Comparison of ENCODE assay signal across 22 cellular contexts in the genomic region with DNA sequence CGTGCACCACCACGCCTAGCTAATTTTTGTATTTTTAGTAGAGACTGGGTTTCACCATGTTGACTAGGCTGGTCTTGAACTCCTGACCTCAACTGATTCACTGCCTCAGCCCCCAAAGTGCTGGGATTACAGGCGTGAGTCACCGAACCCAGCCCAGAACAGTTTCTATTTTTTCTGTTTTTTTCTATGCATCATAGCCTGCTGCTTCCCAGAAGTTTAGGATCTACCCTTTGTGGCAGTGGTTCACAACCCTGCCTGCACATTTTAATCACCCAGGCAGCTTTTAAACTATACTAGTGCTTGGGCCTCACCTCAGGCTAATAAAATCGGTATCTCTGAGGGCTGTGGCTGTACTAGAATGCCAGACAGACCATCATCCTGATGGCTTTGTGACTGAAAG. TPM values are rescaled to one million over a fixed set of nuclear protein-coding genes. Genes with fewer than 3 reads are reported as not detected.
A peak's percentile ranks its signal among the peaks of the same experiment; 100 is the strongest.
DNase-seq lines count a peak whose midpoint lies in the region; ATAC-seq and TF ChIP-seq lines count a peak whose summit lies in the region.
"Had no signal": no experiment of that assay in that cellular context is flagged by ENCODE, and none has a peak within 500 bp of the region (broad histone marks: within the 10 kb centered on the region; RNA-seq: fewer than 3 reads in every experiment).

No MANE protein-coding gene starts in this region.

- TF ChIP-seq POLR2A in prostate gland (IDR thresholded peaks at IDR 0.05), result no peak

- no peak overlapping the region for H3K4me3 ChIP-seq in prostate gland
- H3K4me3 ChIP-seq: psoas muscle, upper lobe of right lung had no signal

- H3K27ac ChIP-seq in prostate gland, result no peak overlapping the region
- H3K27ac ChIP-seq: psoas muscle, upper lobe of right lung had no signal

- DNase-seq in GM04504 (ENCODE audit: low read depth) (peak; percentile 11), RPMI7951 (ENCODE audit: low read depth) (peak; percentile 30), renal cortical epithelial cell (ENCODE audit: low read depth) (peak; percentile 39), T-helper 1 cell (no peak), prostate gland (ENCODE audit: low spot score) (no peak)
- no peak for DNase-seq in activated CD4-positive, alpha-beta T cell treated with anti-CD3 and anti-CD28 coated beads, Interleukin-2, amount 50 U/mL, for 48 hours
- DNase-seq: activated CD4-positive, CD25-positive, alpha-beta regulatory T cell treated with anti-CD3 and anti-CD28 coated beads, Interleukin-2, amount 50 U/mL, for 72 hours; activated naive CD4-positive, alpha-beta T cell treated with Interleukin-2 at 50 U/mL for 16 hours; CD4-positive, alpha-beta memory T cell; DMS79 treated with DMSO at 0.1 percent for 48 hours; GOT3; KG1; NCI-H146; NCI-H2227 treated with DMSO at 0.1 percent for 48 hours; psoas muscle; SHP77; stimulated activated naive CD4-positive, alpha-beta T cell treated with Interleukin-2 at 50 U/mL for 16 hours; T-helper 2 cell; upper lobe of right lung had no signal

- H3K27me3 ChIP-seq in prostate gland (replicated peaks; ENCODE audit: insufficient read depth), result no peaks in the 10 kb centered on the region
- H3K27me3 ChIP-seq: upper lobe of right lung had no signal

- peak; percentile 69 for ATAC-seq in esophagus mucosa
- no peak for ATAC-seq in GM18858 (IDR thresholded peaks at IDR 0.05; ENCODE audit: unreplicated experiment)
- ATAC-seq: natural killer cell treated with Interleukin-12 subunit alpha and Interleukin-12 subunit beta and Interleukin-15 and Interleukin-18, amount 100 ng/mL, for 72 hours; psoas muscle; upper lobe of right lung had no signal

- intact Hi-C loops in prostate gland (cut with DNase I), result no loop called here

- H3K4me1 ChIP-seq in prostate gland (replicated peaks), result no peaks in the 10 kb centered on the region
- H3K4me1 ChIP-seq: upper lobe of right lung had no signal

- TF ChIP-seq CTCF in prostate gland (IDR thresholded peaks at IDR 0.05), result no peak

- no peaks in the 10 kb centered on the region for H3K9me3 ChIP-seq in prostate gland
- H3K9me3 ChIP-seq: psoas muscle, upper lobe of right lung had no signal

- H3K36me3 ChIP-seq in prostate gland, result no peaks in the 10 kb centered on the region
- H3K36me3 ChIP-seq: upper lobe of right lung had no signal

- WGBS in prostate gland, result 76% methylated on average over 5 of the region's 5 CpGs

RNA-seq across cellular contexts. Expression of gene SOCS6, which starts 39.7 kb away (rescaled TPM):
- total RNA-seq in RPMI7951 (2014; rRNA removed; shearing (Covaris generic)), result 20.1 and 27.6 TPM in 2 replicates
- total RNA-seq in esophagus mucosa (21.2 TPM), renal cortical epithelial cell (27.6 and 37.9 TPM in 2 replicates), prostate gland (10 to 100 TPM; 25.6 to 31.4 TPM)

RNA-seq across cellular contexts. Expression of gene RTTN, which starts 43.6 kb away (rescaled TPM):
- total RNA-seq in RPMI7951 (2014; rRNA removed; shearing (Covaris generic)), result 14.0 and 17.7 TPM in 2 replicates
- total RNA-seq in esophagus mucosa (7.8 TPM), renal cortical epithelial cell (6.9 and 8.2 TPM in 2 replicates), prostate gland (10 to 100 TPM in 1 of 2 donors, 1 to 10 TPM in 1; 8.4 to 21.5 TPM)

Comparison
In these comparisons a context has a peak if more than half of its experiments do, and no peak if none do; other contexts are left out.
1. DNase-seq: peak in GM04504 (single experiment), RPMI7951 (single experiment) and renal cortical epithelial cell (single experiment); none in activated CD4-positive, alpha-beta T cell treated with anti-CD3 and anti-CD28 coated beads, Interleukin-2, amount 50 U/mL, for 48 hours (0 of 2), T-helper 1 cell (0 of 5) and prostate gland (single experiment).